10 cellular contexts compared by ENCODE assay signal in genomic region chr14:90381011-90381790, GRCh38. TPM values are rescaled to one million over a fixed set of nuclear protein-coding genes. Genes with fewer than 3 reads are reported as not detected.
DNase-seq lines count a peak whose midpoint lies in the region; ATAC-seq and TF ChIP-seq lines count a peak whose summit lies in the region.
"Had no signal": no experiment of that assay in that cellular context is flagged by ENCODE, and none has a peak within 500 bp of the region (broad histone marks: within the 10 kb centered on the region; RNA-seq: fewer than 3 reads in every experiment).

No MANE protein-coding gene starts in this region.

- H3K27ac Mint-ChIP-seq in activated CD8-positive, alpha-beta memory T cell treated with anti-CD3 and anti-CD28 coated beads, Interleukin-2, amount 10 ng/mL, durations not matched to agents 7 days and 5 days = peak overlapping the region; percentile 53

- CTCF ChIA-PET in activated CD8-positive, alpha-beta memory T cell treated with anti-CD3 and anti-CD28 coated beads, Interleukin-2, amount 10 ng/mL, durations not matched to agents 7 days and 5 days (lab: Charles Lee) = interaction anchor here (1.4 to 4.5 kb wide), 3 partner anchors 19 to 316 kb away, joined by 3 to 46 read pairs (median 5); no protein-coding TSS in a partner anchor

- TF ChIP-seq CTCF in lower lobe of right lung (IDR thresholded peaks at IDR 0.05) (no peak), tibial nerve (IDR thresholded peaks at IDR 0.05) (no peak)

- no peak overlapping the region for H3K4me3 ChIP-seq in lower lobe of right lung
- H3K4me3 ChIP-seq in tibial nerve = peak overlapping the region in 2 of 4 donors; percentile 64 to 67

- intact Hi-C loops in lower lobe of right lung (cut with DNase I) = no loop called here

- peak in 1 of 2 donors; percentile 44 for TF ChIP-seq POLR2A in tibial nerve (IDR thresholded peaks at IDR 0.05)

- no peaks in the 10 kb centered on the region for H3K36me3 Mint-ChIP-seq in activated CD8-positive, alpha-beta memory T cell treated with anti-CD3 and anti-CD28 coated beads, Interleukin-2, amount 10 ng/mL, durations not matched to agents 7 days and 5 days
- H3K36me3 Mint-ChIP-seq: brain; CD8-positive, alpha-beta T cell had no signal

- H3K9me3 Mint-ChIP-seq in activated CD8-positive, alpha-beta memory T cell treated with anti-CD3 and anti-CD28 coated beads, Interleukin-2, amount 10 ng/mL, durations not matched to agents 7 days and 5 days (ENCODE audit: low read depth) = no peaks in the 10 kb centered on the region
- H3K9me3 Mint-ChIP-seq: brain; CD8-positive, alpha-beta T cell had no signal

- no peak overlapping the region for H3K4me3 Mint-ChIP-seq in activated CD8-positive, alpha-beta memory T cell treated with anti-CD3 and anti-CD28 coated beads, Interleukin-2, amount 10 ng/mL, durations not matched to agents 7 days and 5 days
- H3K4me3 Mint-ChIP-seq: CD8-positive, alpha-beta T cell had no signal

- H3K9me3 ChIP-seq in lower lobe of right lung (no peaks in the 10 kb centered on the region), tibial nerve (no peaks in the 10 kb centered on the region)

- H3K27ac ChIP-seq in caudate nucleus (ENCODE audit: low read depth, low read length) (peak overlapping the region; percentile 100), lower lobe of right lung (peak overlapping the region; percentile 99), tibial nerve (peak overlapping the region; percentile 97 to 100 (median 98))

- ATAC-seq in activated CD8-positive, alpha-beta memory T cell treated with anti-CD3 and anti-CD28 coated beads, Interleukin-2, amount 10 ng/mL, durations not matched to agents 7 days and 5 days = no peak
- no peak for ATAC-seq in lower lobe of right lung
- no peak for ATAC-seq in GM21529 (IDR thresholded peaks at IDR 0.05; ENCODE audit: unreplicated experiment)
- ATAC-seq: CD8-positive, alpha-beta T cell had no signal

- H3K27me3 ChIP-seq in lower lobe of right lung (ENCODE audit: low read depth) (no peaks in the 10 kb centered on the region), tibial nerve (no peaks in the 10 kb centered on the region)

- H3K4me1 ChIP-seq in lower lobe of right lung (peaks cover 23% of the 10 kb centered on the region), tibial nerve (peaks cover 0 to 31% (median 11%) of the 10 kb centered on the region in 4 donors)

- 53% methylated on average over 8 of the region's 8 CpGs for WGBS in tibial nerve, 2 donors

- peaks cover 13% of the 10 kb centered on the region for H3K4me1 Mint-ChIP-seq in activated CD8-positive, alpha-beta memory T cell treated with anti-CD3 and anti-CD28 coated beads, Interleukin-2, amount 10 ng/mL, durations not matched to agents 7 days and 5 days

- DNase-seq in activated CD8-positive, alpha-beta memory T cell treated with anti-CD3 and anti-CD28 coated beads, Interleukin-2, amount 10 ng/mL, durations not matched to agents 7 days and 5 days = no peak
- DNase-seq in activated CD8-positive, alpha-beta memory T cell treated with anti-CD3 and anti-CD28 coated beads, Interleukin-2, amount 50 U/mL, for 48 hours = no peak
- DNase-seq in caudate nucleus (lab: John Stamatoyannopoulos, UW) (peak in 53 of 61 donors; percentile 4 to 90 (median 59)), lower lobe of right lung (no peak), tibial nerve (ENCODE audit: low spot score in 2 of 2) (peak in 1 of 2 donors; percentile 36), SKM-1 treated with dmso at 0.1 percent for 144 hours (lab: John Stamatoyannopoulos, UW; ENCODE audit: unreplicated experiment) (no peak)
- DNase-seq in activated CD4-positive, alpha-beta T cell treated with anti-CD3 and anti-CD28 coated beads for 1 hour = no peak

- H3K27me3 Mint-ChIP-seq in activated CD8-positive, alpha-beta memory T cell treated with anti-CD3 and anti-CD28 coated beads, Interleukin-2, amount 10 ng/mL, durations not matched to agents 7 days and 5 days = no peaks in the 10 kb centered on the region

- TF ChIP-seq EP300 in tibial nerve (IDR thresholded peaks at IDR 0.05) = peak in 1 of 2 donors; percentile 77

- H3K36me3 ChIP-seq in lower lobe of right lung = no peaks in the 10 kb centered on the region
- no peaks in the 10 kb centered on the region for H3K36me3 ChIP-seq in tibial nerve

RNA-seq across cellular contexts. Expression of gene CALM1, which starts 15.6 kb away (rescaled TPM):
- 100 to 1,000 TPM; 634 to 673 TPM for total RNA-seq in activated CD8-positive, alpha-beta memory T cell treated with anti-CD3 and anti-CD28 coated beads, Interleukin-2, amount 10 ng/mL, durations not matched to agents 7 days and 5 days
- total RNA-seq in lower lobe of right lung (518 TPM), tibial nerve (100 to 1,000 TPM; 117 to 209 (median 165) TPM)

RNA-seq across cellular contexts. Expression of gene NRDE2, which starts 49.5 kb away (rescaled TPM):
- total RNA-seq in activated CD8-positive, alpha-beta memory T cell treated with anti-CD3 and anti-CD28 coated beads, Interleukin-2, amount 10 ng/mL, durations not matched to agents 7 days and 5 days = 10 to 100 TPM; 30.3 TPM
- 22.2 TPM for total RNA-seq in lower lobe of right lung
- total RNA-seq in tibial nerve = 10 to 100 TPM; 15.7 to 18.9 (median 17.2) TPM

Comparison
In these comparisons a context has a peak if more than half of its experiments do, and no peak if none do; other contexts are left out.
1. DNase-seq: peak in caudate nucleus (53 of 61); none in activated CD8-positive, alpha-beta memory T cell treated with anti-CD3 and anti-CD28 coated beads, Interleukin-2, amount 10 ng/mL, durations not matched to agents 7 days and 5 days (single experiment), activated CD8-positive, alpha-beta memory T cell treated with anti-CD3 and anti-CD28 coated beads, Interleukin-2, amount 50 U/mL, for 48 hours (single experiment), lower lobe of right lung (single experiment), activated CD4-positive, alpha-beta T cell treated with anti-CD3 and anti-CD28 coated beads for 1 hour (single experiment) and SKM-1 treated with dmso at 0.1 percent for 144 hours (single experiment).
2. Peak in every context shown above with its lines, with median percentiles within 50 percentile points of each other: H3K27ac ChIP-seq.